11 cellular contexts compared by ENCODE assay signal in the genomic region with DNA sequence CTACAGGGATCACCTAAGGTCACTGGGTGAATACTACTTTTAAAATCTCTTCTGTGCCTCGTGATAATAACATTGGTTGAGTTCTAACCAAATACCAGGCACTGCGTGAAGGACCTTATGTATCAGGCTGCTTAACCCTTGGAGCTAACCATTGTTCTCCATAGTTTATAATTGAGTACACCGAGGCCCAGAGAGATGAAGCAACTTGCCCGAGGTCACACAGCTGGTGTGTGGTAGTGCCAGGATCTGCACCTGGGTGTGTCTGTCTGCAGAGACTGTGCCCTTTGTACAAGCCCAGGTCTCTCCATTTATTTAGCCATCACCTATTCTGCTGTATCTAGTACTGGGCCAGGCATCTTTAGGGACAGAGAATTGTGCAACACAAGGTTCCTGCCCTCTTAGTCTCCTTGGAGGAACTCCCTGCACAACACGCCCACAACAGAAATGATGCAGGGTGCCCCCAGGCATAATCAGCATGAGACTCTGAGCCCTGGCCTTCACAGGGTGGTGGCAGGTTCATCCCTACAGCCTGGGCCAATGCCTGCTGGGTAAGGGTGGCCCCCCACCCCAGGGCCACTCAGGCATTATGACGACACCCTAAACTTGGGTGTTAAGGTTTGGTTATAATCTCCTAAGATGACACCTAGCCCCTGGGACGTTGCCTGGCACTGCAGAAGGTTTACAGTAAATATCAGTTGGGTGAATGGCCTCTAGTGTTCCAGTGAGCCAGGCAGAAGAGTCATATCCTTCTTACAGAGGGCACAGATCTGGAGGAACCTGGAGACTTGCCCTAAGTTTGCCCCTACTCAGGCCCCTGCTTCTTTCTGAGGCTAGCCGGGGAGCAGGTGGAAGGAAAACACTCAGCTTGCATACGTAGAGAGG. TPM values are rescaled to one million over a fixed set of nuclear protein-coding genes. Genes with fewer than 3 reads are reported as not detected.
DNase-seq lines count a peak whose midpoint lies in the region; ATAC-seq, FAIRE-seq and TF ChIP-seq lines count a peak whose summit lies in the region.
"Had no signal": no experiment of that assay in that cellular context is flagged by ENCODE, and none has a peak within 500 bp of the region (broad histone marks: within the 10 kb centered on the region; RNA-seq: fewer than 3 reads in every experiment).

No MANE protein-coding gene starts in this region.

- no peaks in the 10 kb centered on the region for H4K20me1 ChIP-seq in mammary epithelial cell (ENCODE audit: insufficient read depth, low read length)

- TF ChIP-seq CTCF in mammary epithelial cell (conservative IDR thresholded peaks at IDR 0.05 in 1 of 2, IDR thresholded peaks at IDR 0.05 in 1 of 2; ENCODE audit: extremely low read depth in 1 of 2, insufficient read depth in 1 of 2, low read depth in 1 of 2, low read length in 2 of 2): no peak

- dilution Hi-C loops in mammary epithelial cell (cut with HindIII; ENCODE audit: low sequenced_read_pairs): no loop called here

- H3K27ac ChIP-seq in mammary epithelial cell (ENCODE audit: insufficient read depth, low read depth, low read length) (peak overlapping the region; percentile 30), layer of hippocampus (ENCODE audit: low read depth, low read length) (peak overlapping the region; percentile 47), substantia nigra (ENCODE audit: low read depth, low read length, poor library complexity, severe bottlenecking) (peak overlapping the region; percentile 56)

- no peak for TF ChIP-seq POLR2A in GM12892 (IDR thresholded peaks at IDR 0.05; ENCODE audit: low read depth, low read length)

- FAIRE-seq in GM12892 (lab: Jason Lieb, UNC): no peak

- no peaks in the 10 kb centered on the region for H3K79me2 ChIP-seq in mammary epithelial cell (ENCODE audit: insufficient read depth, low read length)

- intact Hi-C loops in mammary epithelial cell (cut with micrococcal nuclease): loop anchor here (1.0 to 2.0 kb wide), 3 partner anchors 25 to 30 kb away; no protein-coding TSS in a partner anchor

- CTCF ChIA-PET in mammary epithelial cell (lab: Charles Lee; ENCODE audit: low non-redundant PET): interaction anchor here (0.7 kb wide), 1 partner anchor 14 kb away, joined by 5 read pairs; no protein-coding TSS in a partner anchor

- H3K4me3 ChIP-seq in mammary epithelial cell (replicated peaks in 1 of 3; ENCODE audit: insufficient read depth in 1 of 3, low read depth in 2 of 3, low read length in 3 of 3): no peak overlapping the region

- H3K4me2 ChIP-seq in mammary epithelial cell (ENCODE audit: insufficient read depth, low read depth, low read length): peak overlapping the region; percentile 6

- DNase-seq in KBM-7 (peak; percentile 35), mammary epithelial cell (peak; percentile 80), substantia nigra (lab: John Stamatoyannopoulos, UW) (no peak), KG1 (lab: John Stamatoyannopoulos, UW) (no peak), GM12892 (ENCODE audit: insufficient read length) (no peak)
- DNase-seq: activated CD4-positive, alpha-beta T cell treated with anti-CD3 and anti-CD28 coated beads, Interleukin-2, amount 10 ng/mL, durations not matched to agents 7 days and 5 days; kidney glomerular epithelial cell; stimulated activated CD4-positive, alpha-beta T cell treated with anti-CD3 and anti-CD28 coated beads, Interleukin-4, amount 100 ng/mL, for 24 hours had no signal

- H3K27me3 ChIP-seq in mammary epithelial cell (ENCODE audit: insufficient read depth, low read length) (no peaks in the 10 kb centered on the region), layer of hippocampus (ENCODE audit: control insufficient read depth, insufficient read depth, low read length) (no peaks in the 10 kb centered on the region)

- no peak overlapping the region for H3K9ac ChIP-seq in mammary epithelial cell (ENCODE audit: insufficient read depth, low read length)

- peaks cover 60% of the 10 kb centered on the region for H3K4me1 ChIP-seq in mammary epithelial cell (ENCODE audit: insufficient read depth, low read length)

- BruUV-seq in mammary epithelial cell (replicated peaks; lab: Mats Ljungman, UMichigan): no TSS peak

- no peak for ATAC-seq in GM18870 (IDR thresholded peaks at IDR 0.05; ENCODE audit: unreplicated experiment)
- ATAC-seq in HG02798 (IDR thresholded peaks at IDR 0.05; ENCODE audit: poor library complexity, unreplicated experiment): no peak

- H3K9me3 ChIP-seq in mammary epithelial cell (replicated peaks; ENCODE audit: insufficient read depth, low read length): no peaks in the 10 kb centered on the region

- no peak overlapping the region for H2AFZ ChIP-seq in mammary epithelial cell (ENCODE audit: low read depth, low read length)

- in situ Hi-C loops in KBM-7 (cut with MboI; ENCODE audit: low pct_unique_long_range_greater_than_20kb, low sequenced_read_pairs): no loop called here
- in situ Hi-C loops in mammary epithelial cell (cut with MboI; ENCODE audit: low sequenced_read_pairs in 2 of 2): no loop called here

- WGBS in mammary epithelial cell (ENCODE audit: low coverage, missing lambda C conversion rate): 37% methylated on average over 9 of the region's 9 CpGs

- no peaks in the 10 kb centered on the region for H3K36me3 ChIP-seq in mammary epithelial cell (ENCODE audit: insufficient read depth, low read length)

RNA-seq across cellular contexts. Expression of a gene that starts 31.6 kb away (rescaled TPM):
- 10 to 100 TPM in 1 of 2 donors, 1 to 10 TPM in 1; 7.2 to 10.0 TPM for total RNA-seq in mammary epithelial cell
- polyA plus RNA-seq in mammary epithelial cell: 4.9 TPM
- 10.2 TPM for polyA minus RNA-seq in mammary epithelial cell
- polyA plus RNA-seq in GM12892 (2012; ENCODE audit: missing spikeins): not detected
- total RNA-seq: activated CD4-positive, alpha-beta T cell treated with anti-CD3 and anti-CD28 coated beads, Interleukin-2, amount 10 ng/mL, durations not matched to agents 7 days and 5 days had no signal

Comparison
In these comparisons a context has a peak if more than half of its experiments do, and no peak if none do; other contexts are left out.
1. DNase-seq: peak in KBM-7 (single experiment) and mammary epithelial cell (single experiment); none in substantia nigra (0 of 49), KG1 (single experiment) and GM12892 (single experiment).
2. Peak in every context shown above with its lines, with median percentiles within 50 percentile points of each other: H3K27ac ChIP-seq.